1 cellular context compared by ENCODE assay signal in the genomic region with DNA sequence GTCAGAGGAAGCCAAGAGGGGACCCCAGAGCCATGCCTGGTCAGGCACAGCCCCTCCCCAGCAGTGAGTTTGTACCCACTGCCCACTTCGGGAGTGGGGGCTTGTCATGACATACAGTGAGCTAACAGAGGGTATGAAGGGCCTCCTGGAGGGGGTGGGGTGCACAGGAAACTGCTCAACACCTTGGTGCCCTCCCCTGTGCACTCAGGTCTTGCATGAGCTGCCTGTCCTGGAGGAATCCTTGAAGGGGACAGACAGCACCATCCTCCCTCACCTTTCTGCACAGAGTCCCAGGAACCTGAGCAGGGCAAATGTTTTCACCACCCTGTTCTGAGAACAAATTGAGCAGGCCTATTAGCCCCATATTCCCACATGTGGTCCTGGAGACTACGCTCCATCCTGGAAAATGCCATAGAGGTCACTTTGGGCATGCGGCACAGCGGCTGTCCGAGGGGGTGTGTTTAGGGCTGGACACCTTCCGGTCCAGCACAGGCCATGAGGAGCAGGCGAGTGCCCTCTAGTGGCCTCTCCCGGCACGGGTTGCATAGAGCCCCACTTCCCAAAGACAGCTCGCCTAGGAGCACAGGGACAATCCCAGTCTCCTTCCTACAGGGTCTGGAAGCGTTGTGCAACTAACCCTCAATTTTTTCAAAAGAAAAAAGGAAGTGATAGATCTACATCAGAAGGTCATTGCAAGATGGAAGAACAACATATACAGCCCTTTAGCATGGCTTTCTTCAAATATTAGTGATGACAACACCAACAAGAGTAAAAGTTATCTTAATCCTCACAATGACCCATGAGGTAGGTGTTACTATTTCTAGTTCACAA.
TF ChIP-seq lines count a peak whose summit lies in the region.

No MANE protein-coding gene starts in this region.

TF ChIP-seq in K562, 482 proteins besides CTCF, POLR2A, EP300 and RAD21 (continued from another document and continues in another):
- TF ChIP-seq, protein P1, sequence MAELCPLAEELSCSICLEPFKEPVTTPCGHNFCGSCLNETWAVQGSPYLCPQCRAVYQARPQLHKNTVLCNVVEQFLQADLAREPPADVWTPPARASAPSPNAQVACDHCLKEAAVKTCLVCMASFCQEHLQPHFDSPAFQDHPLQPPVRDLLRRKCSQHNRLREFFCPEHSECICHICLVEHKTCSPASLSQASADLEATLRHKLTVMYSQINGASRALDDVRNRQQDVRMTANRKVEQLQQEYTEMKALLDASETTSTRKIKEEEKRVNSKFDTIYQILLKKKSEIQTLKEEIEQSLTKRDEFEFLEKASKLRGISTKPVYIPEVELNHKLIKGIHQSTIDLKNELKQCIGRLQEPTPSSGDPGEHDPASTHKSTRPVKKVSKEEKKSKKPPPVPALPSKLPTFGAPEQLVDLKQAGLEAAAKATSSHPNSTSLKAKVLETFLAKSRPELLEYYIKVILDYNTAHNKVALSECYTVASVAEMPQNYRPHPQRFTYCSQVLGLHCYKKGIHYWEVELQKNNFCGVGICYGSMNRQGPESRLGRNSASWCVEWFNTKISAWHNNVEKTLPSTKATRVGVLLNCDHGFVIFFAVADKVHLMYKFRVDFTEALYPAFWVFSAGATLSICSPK (IDR thresholded peaks at IDR 0.05; ENCODE audit: borderline replicate concordance) = no peak
- no peak for TF ChIP-seq SAP30 (IDR thresholded peaks at IDR 0.05; ENCODE audit: borderline replicate concordance, insufficient read depth, low read depth, low read length, poor library complexity, severe bottlenecking)
- TF ChIP-seq ELF4 (CRISPR knock-in tag; IDR thresholded peaks at IDR 0.05) = no peak
- TF ChIP-seq, protein P2, sequence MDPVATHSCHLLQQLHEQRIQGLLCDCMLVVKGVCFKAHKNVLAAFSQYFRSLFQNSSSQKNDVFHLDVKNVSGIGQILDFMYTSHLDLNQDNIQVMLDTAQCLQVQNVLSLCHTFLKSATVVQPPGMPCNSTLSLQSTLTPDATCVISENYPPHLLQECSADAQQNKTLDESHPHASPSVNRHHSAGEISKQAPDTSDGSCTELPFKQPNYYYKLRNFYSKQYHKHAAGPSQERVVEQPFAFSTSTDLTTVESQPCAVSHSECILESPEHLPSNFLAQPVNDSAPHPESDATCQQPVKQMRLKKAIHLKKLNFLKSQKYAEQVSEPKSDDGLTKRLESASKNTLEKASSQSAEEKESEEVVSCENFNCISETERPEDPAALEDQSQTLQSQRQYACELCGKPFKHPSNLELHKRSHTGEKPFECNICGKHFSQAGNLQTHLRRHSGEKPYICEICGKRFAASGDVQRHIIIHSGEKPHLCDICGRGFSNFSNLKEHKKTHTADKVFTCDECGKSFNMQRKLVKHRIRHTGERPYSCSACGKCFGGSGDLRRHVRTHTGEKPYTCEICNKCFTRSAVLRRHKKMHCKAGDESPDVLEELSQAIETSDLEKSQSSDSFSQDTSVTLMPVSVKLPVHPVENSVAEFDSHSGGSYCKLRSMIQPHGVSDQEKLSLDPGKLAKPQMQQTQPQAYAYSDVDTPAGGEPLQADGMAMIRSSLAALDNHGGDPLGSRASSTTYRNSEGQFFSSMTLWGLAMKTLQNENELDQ (CRISPR knock-in tag; IDR thresholded peaks at IDR 0.05; ENCODE audit: borderline replicate concordance) = no peak
- no peak for TF ChIP-seq ZNF41 (CRISPR knock-in tag; conservative IDR thresholded peaks at IDR 0.05)
- no peak for TF ChIP-seq FOXA1 (IDR thresholded peaks at IDR 0.05; ENCODE audit: borderline replicate concordance)
- 0 out of 2 replicates have a peak, but pooled peaks have one; percentile 22 for TF ChIP-seq NBN (IDR thresholded peaks at IDR 0.05; ENCODE audit: low read depth)
- TF ChIP-seq, protein P3, sequence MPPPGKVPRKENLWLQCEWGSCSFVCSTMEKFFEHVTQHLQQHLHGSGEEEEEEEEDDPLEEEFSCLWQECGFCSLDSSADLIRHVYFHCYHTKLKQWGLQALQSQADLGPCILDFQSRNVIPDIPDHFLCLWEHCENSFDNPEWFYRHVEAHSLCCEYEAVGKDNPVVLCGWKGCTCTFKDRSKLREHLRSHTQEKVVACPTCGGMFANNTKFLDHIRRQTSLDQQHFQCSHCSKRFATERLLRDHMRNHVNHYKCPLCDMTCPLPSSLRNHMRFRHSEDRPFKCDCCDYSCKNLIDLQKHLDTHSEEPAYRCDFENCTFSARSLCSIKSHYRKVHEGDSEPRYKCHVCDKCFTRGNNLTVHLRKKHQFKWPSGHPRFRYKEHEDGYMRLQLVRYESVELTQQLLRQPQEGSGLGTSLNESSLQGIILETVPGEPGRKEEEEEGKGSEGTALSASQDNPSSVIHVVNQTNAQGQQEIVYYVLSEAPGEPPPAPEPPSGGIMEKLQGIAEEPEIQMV (tag; conservative IDR thresholded peaks at IDR 0.05; ENCODE audit: low read depth) = no peak
- no peak for TF ChIP-seq ZNF780A (CRISPR knock-in tag; IDR thresholded peaks at IDR 0.05)
- TF ChIP-seq, protein P4, sequence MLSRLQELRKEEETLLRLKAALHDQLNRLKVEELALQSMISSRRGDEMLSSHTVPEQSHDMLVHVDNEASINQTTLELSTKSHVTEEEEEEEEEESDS (CRISPR knock-in tag; IDR thresholded peaks at IDR 0.05) = no peak
- no peak for TF ChIP-seq NFXL1 (CRISPR knock-in tag; IDR thresholded peaks at IDR 0.05)
- no peak for TF ChIP-seq ZNF140 (CRISPR knock-in tag; IDR thresholded peaks at IDR 0.05)
- peak; percentile 37 for TF ChIP-seq BRD9 (IDR thresholded peaks at IDR 0.05; ENCODE audit: low read depth, partially characterized antibody)
- TF ChIP-seq SMAD3 (CRISPR knock-in tag; conservative IDR thresholded peaks at IDR 0.05) = no peak
- TF ChIP-seq MAZ (CRISPR knock-in tag; conservative IDR thresholded peaks at IDR 0.05 in 1 of 2, IDR thresholded peaks at IDR 0.05 in 1 of 2) = peak in 1 of 2 experiments; percentile 60; a peak in 1 of 4 replicates
- TF ChIP-seq, protein P5, sequence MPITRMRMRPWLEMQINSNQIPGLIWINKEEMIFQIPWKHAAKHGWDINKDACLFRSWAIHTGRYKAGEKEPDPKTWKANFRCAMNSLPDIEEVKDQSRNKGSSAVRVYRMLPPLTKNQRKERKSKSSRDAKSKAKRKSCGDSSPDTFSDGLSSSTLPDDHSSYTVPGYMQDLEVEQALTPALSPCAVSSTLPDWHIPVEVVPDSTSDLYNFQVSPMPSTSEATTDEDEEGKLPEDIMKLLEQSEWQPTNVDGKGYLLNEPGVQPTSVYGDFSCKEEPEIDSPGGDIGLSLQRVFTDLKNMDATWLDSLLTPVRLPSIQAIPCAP (CRISPR knock-in tag; IDR thresholded peaks at IDR 0.05; ENCODE audit: borderline replicate concordance) = no peak
- TF ChIP-seq C11orf30 (IDR thresholded peaks at IDR 0.05; ENCODE audit: low read depth) = peak; percentile 79
- no peak for TF ChIP-seq ZFP36 (IDR thresholded peaks at IDR 0.05; ENCODE audit: low read depth, low read length, partially characterized antibody)
- TF ChIP-seq, protein P6, sequence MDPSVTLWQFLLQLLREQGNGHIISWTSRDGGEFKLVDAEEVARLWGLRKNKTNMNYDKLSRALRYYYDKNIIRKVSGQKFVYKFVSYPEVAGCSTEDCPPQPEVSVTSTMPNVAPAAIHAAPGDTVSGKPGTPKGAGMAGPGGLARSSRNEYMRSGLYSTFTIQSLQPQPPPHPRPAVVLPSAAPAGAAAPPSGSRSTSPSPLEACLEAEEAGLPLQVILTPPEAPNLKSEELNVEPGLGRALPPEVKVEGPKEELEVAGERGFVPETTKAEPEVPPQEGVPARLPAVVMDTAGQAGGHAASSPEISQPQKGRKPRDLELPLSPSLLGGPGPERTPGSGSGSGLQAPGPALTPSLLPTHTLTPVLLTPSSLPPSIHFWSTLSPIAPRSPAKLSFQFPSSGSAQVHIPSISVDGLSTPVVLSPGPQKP (CRISPR knock-in tag; IDR thresholded peaks at IDR 0.05) = no peak
- TF ChIP-seq SMARCB1 (IDR thresholded peaks at IDR 0.05; ENCODE audit: insufficient read length, low read depth) = no peak
- TF ChIP-seq, protein P7, sequence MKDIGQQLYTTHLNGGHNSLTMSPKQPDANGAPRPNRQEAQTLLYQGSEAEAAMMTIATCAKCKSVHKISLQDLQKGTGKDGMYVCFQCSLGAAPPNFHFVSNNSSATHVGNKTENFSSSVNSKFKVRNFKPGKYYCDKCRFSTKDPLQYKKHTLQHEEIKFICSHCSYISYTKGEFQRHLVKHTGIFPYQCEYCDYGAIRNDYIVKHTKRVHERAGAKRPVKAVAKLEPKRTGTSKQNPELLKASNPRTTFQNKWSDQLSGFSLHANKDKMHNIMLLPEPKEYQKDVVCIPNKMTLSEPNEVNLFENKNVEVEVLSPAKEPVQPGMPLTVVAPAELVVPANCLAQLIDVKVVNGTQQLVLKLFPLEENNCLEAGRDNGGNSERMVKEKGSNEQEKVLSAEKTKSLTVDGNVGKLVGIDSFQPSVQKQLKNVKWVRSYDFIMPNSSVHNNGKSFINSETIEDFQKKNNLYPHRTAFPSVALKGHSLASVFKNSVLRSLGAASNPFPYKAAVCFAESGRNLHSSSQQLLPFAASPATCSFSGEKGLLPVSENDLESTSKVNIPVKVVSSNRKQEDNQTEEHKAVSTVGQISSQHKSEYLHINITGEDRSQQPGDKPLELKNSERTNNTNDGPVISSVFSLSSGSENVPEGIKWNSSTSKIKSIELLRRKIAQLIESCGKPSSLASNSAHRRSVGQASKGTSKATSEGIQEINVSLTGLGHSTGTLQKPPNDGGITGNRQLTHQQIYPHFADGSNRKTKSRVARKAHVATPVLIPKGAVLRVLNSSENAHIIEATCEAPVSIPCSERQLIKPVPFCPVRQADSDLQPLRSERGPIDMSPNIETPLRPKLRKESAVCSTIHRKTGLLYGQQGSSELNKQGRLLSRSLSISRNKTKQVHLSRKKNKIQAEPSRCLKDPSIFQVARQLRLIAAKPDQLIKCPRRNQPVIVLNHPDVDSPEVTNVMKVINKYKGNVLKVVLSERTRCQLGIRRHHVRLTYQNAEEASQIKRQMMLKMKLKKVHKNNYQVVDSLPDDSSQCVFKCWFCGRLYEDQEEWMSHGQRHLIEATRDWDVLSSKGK (CRISPR knock-in tag; IDR thresholded peaks at IDR 0.05) = no peak
- TF ChIP-seq MYNN (IDR thresholded peaks at IDR 0.05) = 0 out of 2 replicates have a peak, but pooled peaks have one; percentile 53
- TF ChIP-seq MYNN (CRISPR knock-in tag; IDR thresholded peaks at IDR 0.05) = no peak
- TF ChIP-seq ARHGAP35 (IDR thresholded peaks at IDR 0.05; ENCODE audit: partially characterized antibody) = no peak
- no peak for TF ChIP-seq POLR3A (IDR thresholded peaks at IDR 0.05; ENCODE audit: borderline replicate concordance, extremely low read depth, insufficient read depth, insufficient read length)
- TF ChIP-seq, protein P8, sequence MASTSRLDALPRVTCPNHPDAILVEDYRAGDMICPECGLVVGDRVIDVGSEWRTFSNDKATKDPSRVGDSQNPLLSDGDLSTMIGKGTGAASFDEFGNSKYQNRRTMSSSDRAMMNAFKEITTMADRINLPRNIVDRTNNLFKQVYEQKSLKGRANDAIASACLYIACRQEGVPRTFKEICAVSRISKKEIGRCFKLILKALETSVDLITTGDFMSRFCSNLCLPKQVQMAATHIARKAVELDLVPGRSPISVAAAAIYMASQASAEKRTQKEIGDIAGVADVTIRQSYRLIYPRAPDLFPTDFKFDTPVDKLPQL (IDR thresholded peaks at IDR 0.05; ENCODE audit: extremely low read depth, insufficient read length) = no peak
- TF ChIP-seq NR4A1 (CRISPR knock-in tag; IDR thresholded peaks at IDR 0.05) = no peak
- TF ChIP-seq NR4A1 (tag; IDR thresholded peaks at IDR 0.05) = 0 out of 2 replicates have a peak, but pooled peaks have one; percentile 41
- TF ChIP-seq CXXC5 (CRISPR knock-in tag; IDR thresholded peaks at IDR 0.05) = peak; percentile 51
- TF ChIP-seq SRSF9 (IDR thresholded peaks at IDR 0.05; ENCODE audit: borderline replicate concordance, low read depth, low read length) = no peak
- TF ChIP-seq SP1 (CRISPR knock-in tag; IDR thresholded peaks at IDR 0.05) = no peak
- peak; percentile 38; the same call in 1 of the 2 replicates for TF ChIP-seq XRCC5 (IDR thresholded peaks at IDR 0.05; ENCODE audit: low read depth, low read length)
- TF ChIP-seq RCOR1 (IDR thresholded peaks at IDR 0.05; ENCODE audit: borderline replicate concordance in 1 of 2, low read depth in 2 of 2, low read length in 2 of 2) = peak in 1 of 2 experiments; percentile 64; a peak in 2 of 4 replicates
- TF ChIP-seq, protein P9, sequence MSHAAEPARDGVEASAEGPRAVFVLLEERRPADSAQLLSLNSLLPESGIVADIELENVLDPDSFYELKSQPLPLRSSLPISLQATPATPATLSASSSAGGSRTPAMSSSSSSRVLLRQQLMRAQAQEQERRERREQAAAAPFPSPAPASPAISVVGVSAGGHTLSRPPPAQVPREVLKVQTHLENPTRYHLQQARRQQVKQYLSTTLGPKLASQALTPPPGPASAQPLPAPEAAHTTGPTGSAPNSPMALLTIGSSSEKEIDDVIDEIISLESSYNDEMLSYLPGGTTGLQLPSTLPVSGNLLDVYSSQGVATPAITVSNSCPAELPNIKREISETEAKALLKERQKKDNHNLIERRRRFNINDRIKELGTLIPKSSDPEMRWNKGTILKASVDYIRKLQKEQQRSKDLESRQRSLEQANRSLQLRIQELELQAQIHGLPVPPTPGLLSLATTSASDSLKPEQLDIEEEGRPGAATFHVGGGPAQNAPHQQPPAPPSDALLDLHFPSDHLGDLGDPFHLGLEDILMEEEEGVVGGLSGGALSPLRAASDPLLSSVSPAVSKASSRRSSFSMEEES (CRISPR knock-in tag; IDR thresholded peaks at IDR 0.05) = no peak
- TF ChIP-seq, protein P10, sequence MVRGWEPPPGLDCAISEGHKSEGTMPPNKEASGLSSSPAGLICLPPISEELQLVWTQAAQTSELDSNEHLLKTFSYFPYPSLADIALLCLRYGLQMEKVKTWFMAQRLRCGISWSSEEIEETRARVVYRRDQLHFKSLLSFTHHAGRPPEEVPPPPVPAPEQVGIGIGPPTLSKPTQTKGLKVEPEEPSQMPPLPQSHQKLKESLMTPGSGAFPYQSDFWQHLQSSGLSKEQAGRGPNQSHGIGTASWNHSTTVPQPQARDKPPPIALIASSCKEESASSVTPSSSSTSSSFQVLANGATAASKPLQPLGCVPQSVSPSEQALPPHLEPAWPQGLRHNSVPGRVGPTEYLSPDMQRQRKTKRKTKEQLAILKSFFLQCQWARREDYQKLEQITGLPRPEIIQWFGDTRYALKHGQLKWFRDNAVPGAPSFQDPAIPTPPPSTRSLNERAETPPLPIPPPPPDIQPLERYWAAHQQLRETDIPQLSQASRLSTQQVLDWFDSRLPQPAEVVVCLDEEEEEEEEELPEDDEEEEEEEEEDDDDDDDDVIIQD (CRISPR knock-in tag; IDR thresholded peaks at IDR 0.05) = no peak
- TF ChIP-seq JUN (IDR thresholded peaks at IDR 0.05; ENCODE audit: borderline replicate concordance, low read depth, low read length) = peak; percentile 13; the same call in 1 of the 2 replicates
- no peak for TF ChIP-seq JUN (CRISPR knock-in tag; IDR thresholded peaks at IDR 0.05; ENCODE audit: borderline replicate concordance)
- TF ChIP-seq HCFC1 (IDR thresholded peaks at IDR 0.05; ENCODE audit: low read depth, low read length) = peak; percentile 74
- TF ChIP-seq GABPA (tag; conservative IDR thresholded peaks at IDR 0.05; ENCODE audit: low read depth) = peak; percentile 95
- peak in 1 of 2 experiments; percentile 95; a peak in 2 of 4 replicates for TF ChIP-seq TRIM24 (IDR thresholded peaks at IDR 0.05)
- no peak for TF ChIP-seq TSC22D4 (tag; IDR thresholded peaks at IDR 0.05)
- TF ChIP-seq KAT7 (CRISPR knock-in tag; IDR thresholded peaks at IDR 0.05; ENCODE audit: borderline replicate concordance) = no peak
- TF ChIP-seq ZNF707 (CRISPR knock-in tag; conservative IDR thresholded peaks at IDR 0.05) = no peak
- no peak for TF ChIP-seq MCM7 (IDR thresholded peaks at IDR 0.05)
- TF ChIP-seq NR2C1 (IDR thresholded peaks at IDR 0.05) = peak; percentile 55; the same call in 1 of the 2 replicates
- peak; percentile 62; the same call in 1 of the 2 replicates for TF ChIP-seq NR2C1 (tag; IDR thresholded peaks at IDR 0.05)
- TF ChIP-seq CAMTA2 (CRISPR knock-in tag; conservative IDR thresholded peaks at IDR 0.05) = no peak
- no peak for TF ChIP-seq PTRF (tag; IDR thresholded peaks at IDR 0.05)
- no peak for TF ChIP-seq ZSCAN32 (CRISPR knock-in tag; IDR thresholded peaks at IDR 0.05)
- TF ChIP-seq ZNF253 (CRISPR knock-in tag; conservative IDR thresholded peaks at IDR 0.05) = no peak
